33 cellular contexts compared by ENCODE assay signal in genomic region chr20:49330701-49331614, GRCh38.
"Had no signal": no experiment of that assay in that cellular context is flagged by ENCODE, and none has a peak within 500 bp of the region (broad histone marks: within the 10 kb centered on the region; RNA-seq: fewer than 3 reads in every experiment).

No MANE protein-coding gene starts in this region.

- H3K36me3 ChIP-seq: brain microvascular endothelial cell, esophagus muscularis mucosa, gastroesophageal sphincter, heart right ventricle had no signal

- H3K4me1 ChIP-seq: foreskin keratinocyte, heart right ventricle had no signal

- H3K9me3 Mint-ChIP-seq: activated CD4-positive, alpha-beta memory T cell treated with anti-CD3 and anti-CD28 coated beads for 36 hours; activated CD4-positive, alpha-beta T cell treated with anti-CD3 and anti-CD28 coated beads, Interleukin-2, amount 10 ng/mL, durations not matched to agents 24 days and 14 days; activated naive CD4-positive, alpha-beta T cell treated with anti-CD3 and anti-CD28 coated beads for 36 hours; activated T-helper 1 cell treated with anti-CD3 and anti-CD28 coated beads, Interleukin-12 subunit alpha, Interleukin-12 subunit beta, Interleukin-2, Interleukin-4 antibody, amounts not matched to agents 30 ng/mL and 10 ng/mL and 1 ng/mL, durations not matched to agents 14 hours and 24 hours and 36 hours; activated T-helper 2 cell treated with anti-CD3 and anti-CD28 coated beads, Interferon-gamma antibody, Interleukin-2, Interleukin-4, amounts not matched to agents 10 μg/mL and 5 μg/mL and 100 μg/mL, durations not matched to agents 14 hours and 24 hours and 36 hours; central memory CD8-positive, alpha-beta T cell; dendritic cell treated with granulocyte-macrophage colony-stimulating factor and Interleukin-4, amounts not matched to agents 40 ng/mL and 50 ng/mL, for 4 days; endodermal cell had no signal

- H3K27ac Mint-ChIP-seq: activated CD4-positive, alpha-beta memory T cell treated with anti-CD3 and anti-CD28 coated beads for 36 hours; activated CD4-positive, alpha-beta T cell treated with anti-CD3 and anti-CD28 coated beads for 36 hours; activated CD4-positive, alpha-beta T cell treated with anti-CD3 and anti-CD28 coated beads, Interleukin-2, amount 10 ng/mL, durations not matched to agents 24 days and 14 days; activated CD8-positive, alpha-beta memory T cell treated with anti-CD3 and anti-CD28 coated beads, Interleukin-2, amount 10 ng/mL, durations not matched to agents 7 days and 5 days; activated CD8-positive, alpha-beta T cell treated with anti-CD3 and anti-CD28 coated beads, Interleukin-2, amount 10 ng/mL, durations not matched to agents 7 days and 5 days; activated naive CD4-positive, alpha-beta T cell treated with anti-CD3 and anti-CD28 coated beads for 36 hours; activated naive CD8-positive, alpha-beta T cell; activated T-helper 1 cell treated with anti-CD3 and anti-CD28 coated beads, Interleukin-12 subunit alpha, Interleukin-12 subunit beta, Interleukin-2, Interleukin-4 antibody, amounts not matched to agents 30 ng/mL and 10 ng/mL and 1 ng/mL, durations not matched to agents 14 hours and 24 hours and 36 hours; activated T-helper 2 cell treated with anti-CD3 and anti-CD28 coated beads, Interferon-gamma antibody, Interleukin-2, Interleukin-4, amounts not matched to agents 10 μg/mL and 5 μg/mL and 100 μg/mL, durations not matched to agents 14 hours and 24 hours and 36 hours; dendritic cell treated with granulocyte-macrophage colony-stimulating factor and Interleukin-4, amounts not matched to agents 40 ng/mL and 50 ng/mL, for 4 days; endodermal cell had no signal

- H2AFZ ChIP-seq: hepatocyte had no signal

- ATAC-seq: activated CD4-positive, alpha-beta T cell treated with anti-CD3 and anti-CD28 coated beads for 36 hours; activated CD8-positive, alpha-beta memory T cell treated with anti-CD3 and anti-CD28 coated beads, Interleukin-2, amount 10 ng/mL, durations not matched to agents 7 days and 5 days; activated CD8-positive, alpha-beta T cell treated with anti-CD3 and anti-CD28 coated beads, Interleukin-2, amount 10 ng/mL, durations not matched to agents 7 days and 5 days; foreskin keratinocyte; gastroesophageal sphincter; heart right ventricle had no signal

- DNase-seq: activated CD4-positive, alpha-beta memory T cell treated with anti-CD3 and anti-CD28 coated beads for 36 hours; activated CD4-positive, alpha-beta T cell treated with anti-CD3 and anti-CD28 coated beads for 36 hours; activated CD4-positive, alpha-beta T cell treated with anti-CD3 and anti-CD28 coated beads, Interleukin-2, amount 10 ng/mL, durations not matched to agents 24 days and 14 days; activated CD4-positive, CD25-positive, alpha-beta regulatory T cell; activated CD4-positive, CD25-positive, alpha-beta regulatory T cell treated with anti-CD3 and anti-CD28 coated beads, Interleukin-2, amount 50 U/mL, for 72 hours; activated CD8-positive, alpha-beta memory T cell treated with anti-CD3 and anti-CD28 coated beads, Interleukin-2, amount 10 ng/mL, durations not matched to agents 7 days and 5 days; activated CD8-positive, alpha-beta memory T cell treated with anti-CD3 and anti-CD28 coated beads, Interleukin-2, amount 50 U/mL, for 4 hours; activated CD8-positive, alpha-beta T cell treated with anti-CD3 and anti-CD28 coated beads, Interleukin-2, amount 10 ng/mL, durations not matched to agents 7 days and 5 days; activated effector memory CD4-positive, alpha-beta T cell treated with anti-CD3 and anti-CD28 coated beads, Interleukin-2, amount 50 U/mL, for 16 hours; activated naive CD4-positive, alpha-beta T cell treated with anti-CD3 and anti-CD28 coated beads for 36 hours; activated T-cell treated with anti-CD3 and anti-CD28 coated beads, Interleukin-2, amount 50 U/mL, for 1 hour; activated T-cell treated with anti-CD3 and anti-CD28 coated beads, Interleukin-2, amount 50 U/mL, for 48 hours; amniotic stem cell; anterior cingulate cortex; brain microvascular endothelial cell; dorsolateral prefrontal cortex; effector memory CD4-positive, alpha-beta T cell; endodermal cell; erythroblast; foreskin keratinocyte; heart right ventricle; T-helper 2 cell had no signal

- H3K27me3 ChIP-seq: dorsolateral prefrontal cortex, esophagus muscularis mucosa, gastroesophageal sphincter had no signal

- H3K4me2 ChIP-seq: hepatocyte had no signal

- H3K79me2 ChIP-seq: hepatocyte had no signal

- H3K4me3 ChIP-seq: coronary artery, dorsolateral prefrontal cortex, esophagus muscularis mucosa, gastroesophageal sphincter, heart right ventricle, hepatocyte had no signal

- H3K4me3 Mint-ChIP-seq: activated CD4-positive, alpha-beta memory T cell treated with anti-CD3 and anti-CD28 coated beads for 36 hours; activated CD4-positive, alpha-beta T cell treated with anti-CD3 and anti-CD28 coated beads for 36 hours; activated CD4-positive, alpha-beta T cell treated with anti-CD3 and anti-CD28 coated beads, Interleukin-2, amount 10 ng/mL, durations not matched to agents 24 days and 14 days; activated CD8-positive, alpha-beta memory T cell treated with anti-CD3 and anti-CD28 coated beads, Interleukin-2, amount 10 ng/mL, durations not matched to agents 7 days and 5 days; activated CD8-positive, alpha-beta T cell treated with anti-CD3 and anti-CD28 coated beads, Interleukin-2, amount 10 ng/mL, durations not matched to agents 7 days and 5 days; activated naive CD4-positive, alpha-beta T cell treated with anti-CD3 and anti-CD28 coated beads for 36 hours; activated naive CD8-positive, alpha-beta T cell; activated T-helper 1 cell treated with anti-CD3 and anti-CD28 coated beads, Interleukin-12 subunit alpha, Interleukin-12 subunit beta, Interleukin-2, Interleukin-4 antibody, amounts not matched to agents 30 ng/mL and 10 ng/mL and 1 ng/mL, durations not matched to agents 14 hours and 24 hours and 36 hours; central memory CD8-positive, alpha-beta T cell; dendritic cell treated with granulocyte-macrophage colony-stimulating factor and Interleukin-4, amounts not matched to agents 40 ng/mL and 50 ng/mL, for 4 days; endodermal cell had no signal

- FAIRE-seq: astrocyte, bronchial epithelial cell had no signal

- H3K9me3 ChIP-seq: esophagus muscularis mucosa, gastroesophageal sphincter, heart right ventricle had no signal

- H3K27ac ChIP-seq: brain microvascular endothelial cell, coronary artery, dorsolateral prefrontal cortex, esophagus muscularis mucosa, foreskin keratinocyte, gastroesophageal sphincter, heart right ventricle, hepatocyte had no signal

- H3K4me1 Mint-ChIP-seq: activated CD4-positive, alpha-beta T cell treated with anti-CD3 and anti-CD28 coated beads for 36 hours; central memory CD8-positive, alpha-beta T cell; endodermal cell had no signal

- H3K36me3 Mint-ChIP-seq: activated CD4-positive, alpha-beta memory T cell treated with anti-CD3 and anti-CD28 coated beads for 36 hours; activated CD8-positive, alpha-beta memory T cell treated with anti-CD3 and anti-CD28 coated beads, Interleukin-2, amount 10 ng/mL, durations not matched to agents 7 days and 5 days; activated naive CD8-positive, alpha-beta T cell had no signal
